Comparison of ENCODE assay signal across 8 cellular contexts in the genomic region with DNA sequence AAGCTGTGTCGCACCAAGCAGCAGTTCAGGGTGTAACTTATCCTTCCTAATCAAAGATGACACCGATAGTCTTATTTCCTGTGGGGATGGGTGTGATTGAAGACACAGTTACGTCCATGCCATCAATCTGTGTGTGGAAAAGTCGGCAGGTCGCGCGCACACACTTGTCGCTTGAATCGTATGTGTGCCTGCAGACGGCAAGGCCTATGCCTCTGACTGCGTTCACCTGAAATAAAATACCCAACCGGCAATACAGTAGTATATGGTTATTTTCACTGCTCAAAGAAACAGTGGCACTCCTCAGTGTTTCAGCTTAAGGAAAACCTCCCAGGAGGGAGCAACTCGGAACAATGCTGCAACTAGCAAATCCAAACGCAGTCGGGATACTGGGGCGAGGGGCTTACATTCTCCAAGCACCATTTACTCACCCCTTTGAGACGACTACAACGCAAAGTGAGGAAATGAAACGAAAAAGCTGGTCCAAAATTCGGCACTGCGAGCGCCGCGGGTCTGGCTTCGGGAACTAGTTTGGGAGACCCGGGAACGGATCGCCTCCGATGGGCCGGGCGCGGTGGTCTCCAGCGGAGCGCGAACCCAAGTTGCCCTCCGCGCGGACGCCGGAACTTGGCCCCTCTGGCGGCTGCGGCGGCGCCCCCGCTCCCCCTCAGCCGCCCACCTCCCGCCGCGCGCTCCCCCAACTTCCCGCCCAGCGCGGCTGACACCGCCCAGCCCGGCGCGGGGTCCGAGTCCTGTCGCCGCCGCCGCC. TPM values are rescaled to one million over a fixed set of nuclear protein-coding genes. Genes with fewer than 3 reads are reported as not detected.
A peak's percentile ranks its signal among the peaks of the same experiment; 100 is the strongest.
DNase-seq lines count a peak whose midpoint lies in the region; ATAC-seq lines count a peak whose summit lies in the region.

No MANE protein-coding gene starts in this region.

- H3K4me3 Mint-ChIP-seq in activated CD4-positive, alpha-beta T cell treated with anti-CD3 and anti-CD28 coated beads, Interleukin-2, amount 10 ng/mL, durations not matched to agents 24 days and 14 days, result peak overlapping the region; percentile 95

- peak; percentile 25 for ATAC-seq in GM21737 (IDR thresholded peaks at IDR 0.05; ENCODE audit: unreplicated experiment)

- H3K27me3 Mint-ChIP-seq in activated CD4-positive, alpha-beta T cell treated with anti-CD3 and anti-CD28 coated beads, Interleukin-2, amount 10 ng/mL, durations not matched to agents 24 days and 14 days, result peaks cover 47% of the 10 kb centered on the region

- DNase-seq in Daoy (ENCODE audit: low read depth), result peak; percentile 38
- peak; percentile 78 for DNase-seq in activated CD4-positive, alpha-beta T cell treated with anti-CD3 and anti-CD28 coated beads, Interleukin-2, amount 10 ng/mL, durations not matched to agents 24 days and 14 days
- DNase-seq in effector CD8-positive, alpha-beta T cell (lab: John Stamatoyannopoulos, UW), result peak; percentile 13
- peak; percentile 58 for DNase-seq in medulla oblongata (ENCODE audit: extremely low spot score)
- peak; percentile 24 to 72 (median 49) for DNase-seq in stimulated activated naive CD4-positive, alpha-beta T cell (lab: John Stamatoyannopoulos, UW)
- no peak for DNase-seq in NCI-H2107 treated with DMSO at 0.1 percent for 48 hours (lab: John Stamatoyannopoulos, UW; ENCODE audit: unreplicated experiment)

- H3K27ac Mint-ChIP-seq in activated CD4-positive, alpha-beta T cell treated with anti-CD3 and anti-CD28 coated beads, Interleukin-2, amount 10 ng/mL, durations not matched to agents 24 days and 14 days, result peak overlapping the region; percentile 92

- H3K36me3 Mint-ChIP-seq in activated CD4-positive, alpha-beta T cell treated with anti-CD3 and anti-CD28 coated beads, Interleukin-2, amount 10 ng/mL, durations not matched to agents 24 days and 14 days (ENCODE audit: low read depth), result peaks cover 12% of the 10 kb centered on the region

- H3K36me3 ChIP-seq in KOPT-K1 (ENCODE audit: insufficient read depth, low read length), result no peaks in the 10 kb centered on the region

- peak overlapping the region; percentile 54 for H3K27ac ChIP-seq in KOPT-K1 (ENCODE audit: low read depth, low read length, poor library complexity, severe bottlenecking)

- H3K9me3 Mint-ChIP-seq in activated CD4-positive, alpha-beta T cell treated with anti-CD3 and anti-CD28 coated beads, Interleukin-2, amount 10 ng/mL, durations not matched to agents 24 days and 14 days, result no peaks in the 10 kb centered on the region

- H3K4me1 Mint-ChIP-seq in activated CD4-positive, alpha-beta T cell treated with anti-CD3 and anti-CD28 coated beads, Interleukin-2, amount 10 ng/mL, durations not matched to agents 24 days and 14 days, result peaks cover 27% of the 10 kb centered on the region

- no peaks in the 10 kb centered on the region for H3K9me3 ChIP-seq in KOPT-K1 (ENCODE audit: insufficient read depth, low read length, poor library complexity, severe bottlenecking)

- intact Hi-C loops in activated CD4-positive, alpha-beta T cell treated with anti-CD3 and anti-CD28 coated beads, Interleukin-2, amount 10 ng/mL, durations not matched to agents 24 days and 14 days (cut with micrococcal nuclease), result loop anchor here (1.0 to 2.0 kb wide), 3 partner anchors 15 to 93 kb away; a partner anchor contains a TSS

RNA-seq across cellular contexts. Expression of a gene that starts 0.7 kb away (rescaled TPM):
- total RNA-seq in Daoy (2014; rRNA removed; shearing (Covaris generic)), result 70.6 and 102 TPM in 2 replicates
- total RNA-seq in activated CD4-positive, alpha-beta T cell treated with anti-CD3 and anti-CD28 coated beads, Interleukin-2, amount 10 ng/mL, durations not matched to agents 24 days and 14 days, result 20.2 and 21.9 TPM in 2 replicates

RNA-seq across cellular contexts. Expression of a gene that starts 20.5 kb away (rescaled TPM):
- 27.8 and 42.6 TPM in 2 replicates for total RNA-seq in Daoy (2014; rRNA removed; shearing (Covaris generic))
- total RNA-seq in activated CD4-positive, alpha-beta T cell treated with anti-CD3 and anti-CD28 coated beads, Interleukin-2, amount 10 ng/mL, durations not matched to agents 24 days and 14 days, result 2.0 and 2.1 TPM in 2 replicates
